Comparison of ENCODE assay signal across 9 cellular contexts in the genomic region with DNA sequence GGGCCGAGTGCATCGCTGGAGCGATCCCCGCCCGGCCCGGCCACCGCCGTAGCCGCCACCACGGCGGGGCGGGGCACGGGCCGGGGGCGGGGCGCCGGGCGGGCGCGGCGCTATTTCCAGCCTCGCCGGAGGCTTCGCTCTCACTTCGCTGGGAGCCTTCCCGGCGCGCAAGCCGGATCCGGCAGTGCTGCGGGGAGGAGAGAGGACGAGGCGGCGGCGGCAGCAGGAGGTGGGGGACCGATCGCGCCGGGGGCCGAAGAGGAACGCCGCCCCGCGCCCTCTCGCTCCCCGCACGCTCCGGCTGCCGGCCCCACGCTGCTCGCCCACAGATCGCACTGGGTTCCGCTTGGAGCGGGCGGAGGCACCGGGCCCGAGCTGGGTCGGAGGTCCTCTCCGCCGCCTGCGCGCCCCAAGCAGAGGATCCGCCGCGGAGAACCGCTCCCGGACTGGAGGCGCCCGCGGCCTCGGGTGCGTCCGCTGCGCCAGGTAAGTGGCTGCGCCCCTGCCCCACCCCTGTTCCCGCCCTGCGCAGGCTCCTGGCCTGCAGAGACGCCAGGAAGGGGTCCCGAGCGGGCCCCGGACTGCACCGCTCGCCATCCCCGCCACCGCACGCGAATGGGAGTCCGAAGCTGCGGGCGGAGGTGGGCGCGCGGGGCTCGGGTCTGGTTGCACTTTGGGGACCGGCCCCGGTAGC. TPM values are rescaled to one million over a fixed set of nuclear protein-coding genes. Genes with fewer than 3 reads are reported as not detected.
DNase-seq lines count a peak whose midpoint lies in the region; TF ChIP-seq lines count a peak whose summit lies in the region.
"Had no signal": no experiment of that assay in that cellular context is flagged by ENCODE, and none has a peak within 500 bp of the region (broad histone marks: within the 10 kb centered on the region; RNA-seq: fewer than 3 reads in every experiment).

A gene with protein sequence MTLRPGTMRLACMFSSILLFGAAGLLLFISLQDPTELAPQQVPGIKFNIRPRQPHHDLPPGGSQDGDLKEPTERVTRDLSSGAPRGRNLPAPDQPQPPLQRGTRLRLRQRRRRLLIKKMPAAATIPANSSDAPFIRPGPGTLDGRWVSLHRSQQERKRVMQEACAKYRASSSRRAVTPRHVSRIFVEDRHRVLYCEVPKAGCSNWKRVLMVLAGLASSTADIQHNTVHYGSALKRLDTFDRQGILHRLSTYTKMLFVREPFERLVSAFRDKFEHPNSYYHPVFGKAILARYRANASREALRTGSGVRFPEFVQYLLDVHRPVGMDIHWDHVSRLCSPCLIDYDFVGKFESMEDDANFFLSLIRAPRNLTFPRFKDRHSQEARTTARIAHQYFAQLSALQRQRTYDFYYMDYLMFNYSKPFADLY (plus strand): TSS at position 143 of the 694 bp plus-strand sequence. CDS start 67,309 bp downstream, outside the sequence.

- H3K27me3 Mint-ChIP-seq in osteocyte (ENCODE audit: unreplicated experiment) = peaks cover 52% of the 10 kb centered on the region

- POLR2A ChIA-PET in GM10248 (lab: Yijun Ruan, JAX) = no interaction called here

- no peak within 1 kb of the TSS for H3K27ac Mint-ChIP-seq in osteocyte (ENCODE audit: unreplicated experiment)

- H3K36me3 Mint-ChIP-seq in osteocyte (ENCODE audit: unreplicated experiment) = no peaks in the 10 kb centered on the region

- CTCF ChIA-PET in GM10248 (lab: Yijun Ruan, JAX) = no interaction called here

- no peak for TF ChIP-seq CTCF in GM10248 (IDR thresholded peaks at IDR 0.05; ENCODE audit: control extremely low read depth, extremely low read depth, low read depth, missing control alignments)
- TF ChIP-seq CTCF in fibroblast of mammary gland (conservative IDR thresholded peaks at IDR 0.05; ENCODE audit: control insufficient read depth, insufficient read depth, low read depth, low read length) = no peak
- TF ChIP-seq CTCF in osteocyte (IDR thresholded peaks at IDR 0.05) = no peak

- peak within 1 kb of the TSS; percentile 47 for H3K4me3 Mint-ChIP-seq in osteocyte (ENCODE audit: unreplicated experiment)

- H3K9me3 Mint-ChIP-seq in osteocyte (ENCODE audit: unreplicated experiment) = no peaks in the 10 kb centered on the region

- peaks cover 6% of the 10 kb centered on the region for H3K4me1 Mint-ChIP-seq in osteocyte (ENCODE audit: unreplicated experiment)

- H3K4me3 ChIP-seq in fibroblast of mammary gland (ENCODE audit: control insufficient read depth, low read depth, low read length) = no peak within 1 kb of the TSS

- peak; percentile 28 for DNase-seq in GM10248 (ENCODE audit: extremely low spot score)
- peak; percentile 49 to 93 for DNase-seq in NCI-H526 (lab: John Stamatoyannopoulos, UW)
- DNase-seq in fibroblast of mammary gland (ENCODE audit: low read depth) = peak; percentile 6
- no peak for DNase-seq in osteocyte (ENCODE audit: extremely low spot score, unreplicated experiment)
- DNase-seq in SIG-M5 (lab: John Stamatoyannopoulos, UW) = no peak
- no peak for DNase-seq in activated CD4-positive, alpha-beta T cell treated with anti-CD3 and anti-CD28 coated beads, Interleukin-2, amount 50 U/mL, for 4 hours
- no peak for DNase-seq in globus pallidus (ENCODE audit: low spot score)
- no peak for DNase-seq in NAMALWA (ENCODE audit: low spot score)

RNA-seq across cellular contexts. Expression of the gene that starts here (rescaled TPM):
- 0.35 TPM in 1 of 2 replicates, not detected in the other for total RNA-seq in osteocyte
- total RNA-seq: epithelial cell of proximal tubule had no signal

Comparison
In these comparisons a context has a peak if more than half of its experiments do, and no peak if none do; other contexts are left out.
1. DNase-seq: peak in GM10248 (single experiment), NCI-H526 (2 of 2) and fibroblast of mammary gland (single experiment); none in osteocyte (single experiment), SIG-M5 (single experiment), activated CD4-positive, alpha-beta T cell treated with anti-CD3 and anti-CD28 coated beads, Interleukin-2, amount 50 U/mL, for 4 hours (0 of 2), globus pallidus (single experiment) and NAMALWA (single experiment).